ENCODE assay signal across 13 cellular contexts in the genomic region with DNA sequence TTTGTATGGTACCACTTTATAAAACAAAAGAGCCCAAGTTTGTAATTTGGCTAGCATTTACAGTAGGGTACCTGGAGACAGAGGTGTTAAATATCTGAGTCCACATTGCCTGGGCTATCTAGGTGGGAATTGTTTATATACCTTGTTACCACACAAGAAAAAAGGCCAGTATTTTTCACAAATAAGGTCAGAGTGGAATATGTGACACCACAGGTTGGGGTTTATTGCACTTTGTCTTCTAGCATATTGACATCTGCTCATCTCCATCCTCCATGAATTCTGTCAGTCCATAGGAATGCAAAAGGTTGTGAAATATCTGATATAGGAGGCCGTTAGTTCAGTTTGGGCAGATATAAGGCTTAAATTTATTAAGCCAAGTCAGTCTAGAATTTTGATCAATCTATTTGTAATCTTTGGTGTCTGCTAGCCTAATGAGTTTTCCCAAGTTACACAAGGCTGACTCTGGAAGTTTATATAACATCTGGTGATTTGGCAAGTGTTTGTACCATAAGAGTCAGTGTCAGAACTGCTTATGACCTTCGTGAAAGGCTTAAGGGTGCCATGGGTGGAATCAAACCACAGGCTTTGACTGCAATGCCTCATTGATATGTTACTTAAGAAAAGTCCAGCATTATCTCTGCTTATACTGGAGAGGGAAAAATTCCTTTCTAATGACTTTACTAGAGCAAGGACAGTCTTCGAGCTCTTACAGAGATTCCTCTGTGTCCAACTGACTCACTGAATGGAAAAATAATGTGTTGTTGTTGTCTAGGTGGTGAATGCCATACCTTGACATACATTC. TPM values are rescaled to one million over a fixed set of nuclear protein-coding genes. Genes with fewer than 3 reads are reported as not detected.
DNase-seq lines count a peak whose midpoint lies in the region; ATAC-seq and TF ChIP-seq lines count a peak whose summit lies in the region.
"Had no signal": no experiment of that assay in that cellular context is flagged by ENCODE, and none has a peak within 500 bp of the region (broad histone marks: within the 10 kb centered on the region; RNA-seq: fewer than 3 reads in every experiment).

No MANE protein-coding gene starts in this region.

- peak overlapping the region; percentile 25 for H2BK5ac ChIP-seq in IMR-90 (ENCODE audit: low read depth, low read length, poor library complexity, severe bottlenecking)

- POLR2A ChIA-PET in IMR-90 (lab: Charles Lee; ENCODE audit: unreplicated experiment), result no interaction called here

- intact Hi-C loops in IMR-90 (cut with micrococcal nuclease), result no loop called here
- intact Hi-C loops in left colon (cut with DNase I, micrococcal nuclease), result no loop called here

- H2BK15ac ChIP-seq in IMR-90 (ENCODE audit: low read depth, low read length), result 0 out of 3 replicates have a peak overlapping the region, but pooled peaks have one; percentile 12

- H3K9me3 ChIP-seq in IMR-90 (ENCODE audit: control insufficient read depth, insufficient read depth, low read length), result no peaks in the 10 kb centered on the region
- H3K9me3 ChIP-seq in lung (ENCODE audit: control insufficient read depth in 2 of 2, insufficient read depth in 1 of 2, low read length in 1 of 2), result no peaks in the 10 kb centered on the region
- H3K9me3 ChIP-seq: psoas muscle had no signal

- TF ChIP-seq CTCF in IMR-90 (conservative IDR thresholded peaks at IDR 0.05; ENCODE audit: low read depth, low read length) (no peak), cardiac fibroblast (IDR thresholded peaks at IDR 0.05; ENCODE audit: low read depth, low read length) (no peak), lung (IDR thresholded peaks at IDR 0.05; ENCODE audit: control extremely low read depth, extremely low read depth) (no peak)

- ATAC-seq in IMR-90 (ENCODE audit: low read depth) (peak; percentile 85), lung (ENCODE audit: insufficient read depth, low FRiP score) (peak; percentile 11), left colon (no peak)
- ATAC-seq: activated naive CD4-positive, alpha-beta T cell treated with anti-CD3 and anti-CD28 coated beads, Interleukin-2, amount 50 U/mL, for 72 hours; CD8-positive, alpha-beta T cell; psoas muscle had no signal

- CTCF ChIA-PET in IMR-90 (lab: Yijun Ruan, JAX), result no interaction called here

- no peaks in the 10 kb centered on the region for H3K79me1 ChIP-seq in IMR-90 (ENCODE audit: low read depth in 1 of 2, low read length in 2 of 2)

- H3K27me3 ChIP-seq in IMR-90 (ENCODE audit: control insufficient read depth, insufficient read depth, low read length) (no peaks in the 10 kb centered on the region), lung (ENCODE audit: control insufficient read depth, insufficient read depth) (no peaks in the 10 kb centered on the region)

- peaks cover 9% of the 10 kb centered on the region for H3K4me1 ChIP-seq in IMR-90 (ENCODE audit: control insufficient read depth, insufficient read depth, low read length)
- H3K4me1 ChIP-seq in lung (ENCODE audit: control insufficient read depth in 2 of 2, insufficient read depth in 2 of 2, low read length in 2 of 2), result peaks cover 0 to 6% of the 10 kb centered on the region in 2 donors
- H3K4me1 ChIP-seq: psoas muscle had no signal

- BruUV-seq in IMR-90 (replicated peaks; lab: Mats Ljungman, UMichigan), result no TSS peak

- H3K23ac ChIP-seq in IMR-90 (ENCODE audit: low read depth, low read length), result no peak overlapping the region

- H4K5ac ChIP-seq in IMR-90 (ENCODE audit: low read depth, low read length), result no peak overlapping the region

- no CpG with 5 or more reads among the region's 3 CpGs for WGBS in IMR-90 (ENCODE audit: extremely low coverage in 2 of 2, insufficient read length in 1 of 2), 2 experiments
- 80 to 86% methylated on average over 3 of the region's 3 CpGs for WGBS in lung, 2 donors

- no peak for TF ChIP-seq POLR2A in IMR-90 (IDR thresholded peaks at IDR 0.05; ENCODE audit: low read depth, low read length)

- dilution Hi-C loops in IMR-90 (cut with HindIII; ENCODE audit: low sequenced_read_pairs, unreplicated experiment), result no loop called here

- H2BK120ac ChIP-seq in IMR-90 (ENCODE audit: low read depth, low read length), result no peak overlapping the region

- H4K20me1 ChIP-seq in IMR-90 (ENCODE audit: insufficient read depth, low read length), result no peaks in the 10 kb centered on the region

- H3K4me3 ChIP-seq in IMR-90 (ENCODE audit: insufficient read depth, low read depth, low read length) (no peak overlapping the region), cardiac fibroblast (replicated peaks in 1 of 2; ENCODE audit: low read depth in 2 of 2, low read length in 2 of 2) (no peak overlapping the region), lung (no peak overlapping the region)
- H3K4me3 ChIP-seq: psoas muscle had no signal

- H4K91ac ChIP-seq in IMR-90 (ENCODE audit: insufficient read depth, low read depth, low read length), result no peak overlapping the region

- TF ChIP-seq RAD21 in IMR-90 (IDR thresholded peaks at IDR 0.05; ENCODE audit: low read length), result no peak

- in situ Hi-C loops in IMR-90 (cut with MboI; ENCODE audit: low sequenced_read_pairs) (no loop called here), G401 (cut with HindIII; ENCODE audit: low sequenced_read_pairs) (no loop called here)

- H2AK9ac ChIP-seq in IMR-90 (replicated peaks; ENCODE audit: low read depth, low read length, poor library complexity), result no peak overlapping the region

- H2AK5ac ChIP-seq in IMR-90 (ENCODE audit: low read depth, low read length), result no peak overlapping the region

- H4K8ac ChIP-seq in IMR-90 (ENCODE audit: low read depth in 2 of 2, low read length in 2 of 2), result peak overlapping the region in 1 of 2 experiments; percentile 72; a peak in 2 of 4 replicates

- no peak overlapping the region for H3K4ac ChIP-seq in IMR-90 (ENCODE audit: low read depth, low read length)

- no peak overlapping the region for H2AFZ ChIP-seq in IMR-90 (replicated peaks; ENCODE audit: low read length, poor library complexity)

- peak overlapping the region; percentile 25; the same call in 1 of the 2 replicates for H2BK20ac ChIP-seq in IMR-90 (ENCODE audit: low read depth, low read length)

- H3K27ac ChIP-seq in IMR-90 (ENCODE audit: insufficient read depth, low read length) (no peak overlapping the region), lung (ENCODE audit: low read depth in 1 of 2, low read length in 1 of 2) (no peak overlapping the region)
- H3K27ac ChIP-seq: psoas muscle had no signal

- no peak overlapping the region for H3K56ac ChIP-seq in IMR-90 (ENCODE audit: extremely low read depth, insufficient read depth, low read length)

- H3K18ac ChIP-seq in IMR-90 (ENCODE audit: low read depth, low read length), result peak overlapping the region; percentile 20; the same call in 1 of the 2 replicates

- H3K4me2 ChIP-seq in IMR-90 (ENCODE audit: low read depth, low read length), result no peak overlapping the region; the same call in 1 of the 2 replicates

- no peak overlapping the region for H3K9ac ChIP-seq in IMR-90 (ENCODE audit: low read depth, low read length)

- peaks cover 3% of the 10 kb centered on the region; the same call in 1 of the 2 replicates for H3K9me1 ChIP-seq in IMR-90 (ENCODE audit: insufficient read depth, low read length)

- H3K14ac ChIP-seq in IMR-90 (replicated peaks; ENCODE audit: low read depth, low read length), result no peak overlapping the region

- H3K36me3 ChIP-seq in IMR-90 (ENCODE audit: control insufficient read depth, insufficient read depth, low read length), result no peaks in the 10 kb centered on the region
- H3K36me3 ChIP-seq in lung (ENCODE audit: control insufficient read depth in 2 of 2, insufficient read depth in 2 of 2, low read length in 2 of 2), result no peaks in the 10 kb centered on the region

- DNase-seq in AG20443 (ENCODE audit: low spot score) (peak; percentile 66), IMR-90 (peak; percentile 92), cardiac fibroblast (ENCODE audit: low read depth in 2 of 2) (peak; percentile 86 to 88), lung (ENCODE audit: low spot score) (no peak), NCI-H2107 (lab: John Stamatoyannopoulos, UW) (no peak), NCI-H1694 (lab: John Stamatoyannopoulos, UW) (no peak), G401 (ENCODE audit: low spot score) (no peak), left colon (no peak)
- DNase-seq: CD8-positive, alpha-beta T cell; psoas muscle; stimulated activated CD4-positive, alpha-beta T cell treated with anti-CD3 and anti-CD28 coated beads, Interleukin-4, amount 100 ng/mL, for 24 hours had no signal

TF ChIP-seq in IMR-90, 13 proteins besides CTCF, POLR2A, EP300 and RAD21 (continues in another document):
- TF ChIP-seq, protein P1, sequence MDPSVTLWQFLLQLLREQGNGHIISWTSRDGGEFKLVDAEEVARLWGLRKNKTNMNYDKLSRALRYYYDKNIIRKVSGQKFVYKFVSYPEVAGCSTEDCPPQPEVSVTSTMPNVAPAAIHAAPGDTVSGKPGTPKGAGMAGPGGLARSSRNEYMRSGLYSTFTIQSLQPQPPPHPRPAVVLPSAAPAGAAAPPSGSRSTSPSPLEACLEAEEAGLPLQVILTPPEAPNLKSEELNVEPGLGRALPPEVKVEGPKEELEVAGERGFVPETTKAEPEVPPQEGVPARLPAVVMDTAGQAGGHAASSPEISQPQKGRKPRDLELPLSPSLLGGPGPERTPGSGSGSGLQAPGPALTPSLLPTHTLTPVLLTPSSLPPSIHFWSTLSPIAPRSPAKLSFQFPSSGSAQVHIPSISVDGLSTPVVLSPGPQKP (IDR thresholded peaks at IDR 0.05; ENCODE audit: borderline replicate concordance, low read depth, low read length), result no peak
- no peak; the same call in none of the 2 replicates for TF ChIP-seq CEBPB (IDR thresholded peaks at IDR 0.05; ENCODE audit: low read depth, low read length)
- no peak for TF ChIP-seq MAZ (IDR thresholded peaks at IDR 0.05; ENCODE audit: borderline replicate concordance, low read depth, low read length)
- TF ChIP-seq BHLHE40 (IDR thresholded peaks at IDR 0.05; ENCODE audit: low read depth, low read length), result peak; percentile 74
- peak; percentile 29; the same call in 1 of the 2 replicates for TF ChIP-seq FOS (IDR thresholded peaks at IDR 0.05; ENCODE audit: low read depth, low read length)
- peak; percentile 14 for TF ChIP-seq RCOR1 (IDR thresholded peaks at IDR 0.05; ENCODE audit: insufficient replicate concordance, low read length)
- TF ChIP-seq RFX5 (IDR thresholded peaks at IDR 0.05; ENCODE audit: low read depth, low read length), result no peak
- TF ChIP-seq NFE2L2 (IDR thresholded peaks at IDR 0.05; ENCODE audit: low read depth, low read length), result no peak
- TF ChIP-seq MXI1 (IDR thresholded peaks at IDR 0.05; ENCODE audit: borderline replicate concordance, low read depth, low read length), result no peak
- TF ChIP-seq CHD1 (IDR thresholded peaks at IDR 0.05; ENCODE audit: low read depth, low read length), result no peak
- TF ChIP-seq SMC3 (IDR thresholded peaks at IDR 0.05; ENCODE audit: low read depth, low read length), result no peak

RNA-seq across cellular contexts. Expression of a gene that starts 11.3 kb away (rescaled TPM):
- total RNA-seq in IMR-90 (2012; rRNA removed), result 19.0 and 24.2 TPM in 2 replicates
- polyA plus RNA-seq in IMR-90 (2012; rRNA removed), result 9.8 and 13.2 TPM in 2 replicates
- 3.2 and 3.9 TPM in 2 replicates for polyA plus RNA-seq in IMR-90 (2012; cell fraction: cytosol; rRNA removed)
- 2.3 and 20.0 TPM in 2 replicates for polyA plus RNA-seq in IMR-90 (2012; cell fraction: nucleus; rRNA removed; ENCODE audit: low replicate concordance)
- 10 to 100 TPM; 27.7 to 51.6 TPM for total RNA-seq in lung
- polyA plus RNA-seq in lung, result 10 to 100 TPM in 1 of 2 donors, 1 to 10 TPM in 1; 7.2 to 14.9 TPM
- total RNA-seq in G401 (2014; rRNA removed; shearing (Covaris generic)), result not detected in 2 replicates
- total RNA-seq in left colon, result 10 to 100 TPM; 14.7 to 30.1 TPM
- total RNA-seq: OCI-LY7 had no signal

Comparison
In these comparisons a context has a peak if more than half of its experiments do, and no peak if none do; other contexts are left out.
1. DNase-seq: peak in AG20443 (single experiment), IMR-90 (single experiment) and cardiac fibroblast (2 of 2); none in lung (single experiment), NCI-H2107 (single experiment), NCI-H1694 (single experiment), G401 (single experiment) and left colon (0 of 2).
2. RNA of a gene that starts 11.3 kb away (total RNA-seq): 27.7 to 51.6 TPM in lung, 14.7 to 30.1 TPM in left colon and 19.0 to 24.2 TPM in IMR-90; not detected in G401; every median in the first group is over 10 times any median in the second.